Comparison of ENCODE assay signal across 9 cellular contexts in genomic region chr3:186361246-186361611, GRCh38. TPM values are rescaled to one million over a fixed set of nuclear protein-coding genes. Genes with fewer than 3 reads are reported as not detected.
DNase-seq lines count a peak whose midpoint lies in the region; ATAC-seq and TF ChIP-seq lines count a peak whose summit lies in the region.
"Had no signal": no experiment of that assay in that cellular context is flagged by ENCODE, and none has a peak within 500 bp of the region (broad histone marks: within the 10 kb centered on the region; RNA-seq: fewer than 3 reads in every experiment).

No MANE protein-coding gene starts in this region.

- H3K4me1 ChIP-seq in skeletal muscle tissue (ENCODE audit: control insufficient read depth in 3 of 3, insufficient read depth in 3 of 3, low read length in 3 of 3), result peaks cover 11 to 21% (median 16%) of the 10 kb centered on the region in 3 donors

- no peak for TF ChIP-seq CTCF in GM13977 (IDR thresholded peaks at IDR 0.05; ENCODE audit: extremely low read depth, insufficient read depth, missing control alignments)
- no peak for TF ChIP-seq CTCF in SU-DHL-6 (IDR thresholded peaks at IDR 0.05; ENCODE audit: insufficient read depth, low read length, poor library complexity, severe bottlenecking)

- H2AFZ ChIP-seq in SU-DHL-6 (ENCODE audit: low read depth, low read length, severe bottlenecking), result no peak overlapping the region

- peak overlapping the region; percentile 45 for H3K4me2 ChIP-seq in SU-DHL-6 (ENCODE audit: low read depth, low read length, poor library complexity, severe bottlenecking)

- H3K4me3 ChIP-seq in SU-DHL-6 (ENCODE audit: insufficient read depth, low read length, poor library complexity, severe bottlenecking) (no peak overlapping the region), iPS-11a (ENCODE audit: low read depth, low read length) (peak overlapping the region; percentile 48), skeletal muscle tissue (ENCODE audit: low read length in 3 of 3) (peak overlapping the region; percentile 51 to 72 (median 70))

- ATAC-seq in GM21515 (IDR thresholded peaks at IDR 0.05; ENCODE audit: unreplicated experiment), result no peak
- ATAC-seq in HG02610 (IDR thresholded peaks at IDR 0.05; ENCODE audit: unreplicated experiment), result no peak

- H3K27ac ChIP-seq in SU-DHL-6 (ENCODE audit: low read depth, low read length) (no peak overlapping the region), skeletal muscle tissue (ENCODE audit: low read depth, low read length) (no peak overlapping the region)

- H3K9ac ChIP-seq in SU-DHL-6 (ENCODE audit: low read length) (no peak overlapping the region), skeletal muscle tissue (ENCODE audit: low read depth in 1 of 3, low read length in 3 of 3) (peak overlapping the region in 2 of 3 donors; percentile 32 to 60)

- in situ Hi-C loops in GM13977 (cut with MboI; ENCODE audit: low pct_unique_long_range_greater_than_20kb, low sequenced_read_pairs, unreplicated experiment), result no loop called here

- no peaks in the 10 kb centered on the region for H3K79me2 ChIP-seq in SU-DHL-6 (ENCODE audit: insufficient read depth, low read length)

- H3K27me3 ChIP-seq in SU-DHL-6 (ENCODE audit: low read length) (no peaks in the 10 kb centered on the region), skeletal muscle tissue (ENCODE audit: control insufficient read depth in 3 of 3, insufficient read depth in 3 of 3, low read length in 3 of 3) (peaks cover 38 to 46% (median 43%) of the 10 kb centered on the region in 3 donors)

- H3K36me3 ChIP-seq in SU-DHL-6 (ENCODE audit: low read length) (no peaks in the 10 kb centered on the region), skeletal muscle tissue (ENCODE audit: control insufficient read depth in 3 of 3, insufficient read depth in 3 of 3, low read length in 3 of 3) (no peaks in the 10 kb centered on the region)

- no peaks in the 10 kb centered on the region for H3F3A ChIP-seq in SU-DHL-6 (ENCODE audit: insufficient read depth)

- H3K9me3 ChIP-seq in SU-DHL-6 (ENCODE audit: insufficient read depth, low read length), result no peaks in the 10 kb centered on the region
- no peaks in the 10 kb centered on the region for H3K9me3 ChIP-seq in skeletal muscle tissue (ENCODE audit: control insufficient read depth in 3 of 3, low read length in 3 of 3)

- no peaks in the 10 kb centered on the region for H3K9me2 ChIP-seq in SU-DHL-6 (replicated peaks; ENCODE audit: insufficient read depth, low read length)

- peak; percentile 63 for DNase-seq in GM13977 (ENCODE audit: low spot score)
- no peak for DNase-seq in activated CD8-positive, alpha-beta memory T cell treated with anti-CD3 and anti-CD28 coated beads, Interleukin-2, amount 50 U/mL, for 48 hours
- no peak for DNase-seq in stimulated activated CD4-positive, alpha-beta T cell treated with anti-CD3 and anti-CD28 coated beads, Interleukin-1b, Interleukin-23, amount 100 ng/mL, for 48 hours
- DNase-seq: dermis blood vessel endothelial cell had no signal

- no peaks in the 10 kb centered on the region for H4K20me1 ChIP-seq in SU-DHL-6 (ENCODE audit: low read depth, low read length)

RNA-seq across cellular contexts. Expression of gene DGKG, which starts 0.8 kb away (rescaled TPM):
- total RNA-seq in skeletal muscle tissue, result 2.6 TPM
